ENCODE assay signal across 20 cellular contexts in genomic region chr4:173226401-173226888, GRCh38. TPM values are rescaled to one million over a fixed set of nuclear protein-coding genes. Genes with fewer than 3 reads are reported as not detected.
DNase-seq lines count a peak whose midpoint lies in the region; ATAC-seq, FAIRE-seq and TF ChIP-seq lines count a peak whose summit lies in the region.
"Had no signal": no experiment of that assay in that cellular context is flagged by ENCODE, and none has a peak within 500 bp of the region (broad histone marks: within the 10 kb centered on the region; RNA-seq: fewer than 3 reads in every experiment).

No MANE protein-coding gene starts in this region.

- H3K27me3 Mint-ChIP-seq in activated naive CD8-positive, alpha-beta T cell treated with anti-CD3 and anti-CD28 coated beads for 36 hours: no peaks in the 10 kb centered on the region
- H3K27me3 Mint-ChIP-seq: CD4-positive, alpha-beta memory T cell; IgD-negative memory B cell had no signal

- POLR2A ChIA-PET in K562 (lab: Yijun Ruan, JAX): no interaction called here

- H3K9ac ChIP-seq in HUES6 (ENCODE audit: low read length) (no peak overlapping the region), K562 (ENCODE audit: insufficient read depth in 1 of 2, low read depth in 2 of 2, low read length in 2 of 2) (no peak overlapping the region)
- H3K9ac ChIP-seq: BLaER1 had no signal

- BruUV-seq in K562 (replicated peaks; lab: Mats Ljungman, UMichigan): no TSS peak

- peaks cover 78% of the 10 kb centered on the region for H3K79me2 ChIP-seq in K562 (ENCODE audit: control insufficient read depth, insufficient read depth, low read length)

- WGBS in K562 (ENCODE audit: insufficient coverage, low coverage, missing lambda C conversion rate): 39% methylated on average over 4 of the region's 4 CpGs
- 91 to 100% methylated on average over 2 to 4 of the region's 4 CpGs for WGBS in transverse colon (ENCODE audit: low coverage in 1 of 2), 2 donors

- H3K4me3 ChIP-seq in HUES6 (ENCODE audit: low read depth, low read length) (0 out of 2 replicates have a peak overlapping the region, but pooled peaks have one; percentile 11), K562 (no peak overlapping the region), transverse colon (no peak overlapping the region)
- H3K4me3 ChIP-seq: A549, BLaER1 had no signal

- H3K36me3 Mint-ChIP-seq in activated naive CD8-positive, alpha-beta T cell treated with anti-CD3 and anti-CD28 coated beads for 36 hours: peaks cover 2% of the 10 kb centered on the region

- H3K9me3 ChIP-seq in HUES6 (ENCODE audit: control insufficient read depth, insufficient read depth, low read depth, low read length) (no peaks in the 10 kb centered on the region; the same call in 1 of the 2 replicates), K562 (replicated peaks; ENCODE audit: control insufficient read depth, insufficient read depth, low read depth, low read length) (peaks cover 2% of the 10 kb centered on the region; the same call in 1 of the 2 replicates), transverse colon (no peaks in the 10 kb centered on the region)
- H3K9me3 ChIP-seq: A549, BLaER1 had no signal

- no peak for TF ChIP-seq POLR2A in K562 (conservative IDR thresholded peaks at IDR 0.05)
- TF ChIP-seq POLR2A in transverse colon (IDR thresholded peaks at IDR 0.05): no peak

- no peaks in the 10 kb centered on the region for H3K36me3 ChIP-seq in HUES6 (ENCODE audit: control insufficient read depth, insufficient read depth, low read length)
- H3K36me3 ChIP-seq in K562 (ENCODE audit: control insufficient read depth, insufficient read depth, low read length): no peaks in the 10 kb centered on the region; the same call in 1 of the 3 replicates
- H3K36me3 ChIP-seq in transverse colon: no peaks in the 10 kb centered on the region

- H3K4me1 Mint-ChIP-seq in activated naive CD8-positive, alpha-beta T cell treated with anti-CD3 and anti-CD28 coated beads for 36 hours: peaks cover 5% of the 10 kb centered on the region

- TF ChIP-seq RAD21 in K562 (CRISPR knock-in tag; conservative IDR thresholded peaks at IDR 0.05 in 1 of 2, IDR thresholded peaks at IDR 0.05 in 1 of 2): no peak

- no peak overlapping the region for H3K27ac Mint-ChIP-seq in activated naive CD8-positive, alpha-beta T cell treated with anti-CD3 and anti-CD28 coated beads for 36 hours
- H3K27ac Mint-ChIP-seq: CD4-positive, alpha-beta memory T cell had no signal

- peak; percentile 11 for FAIRE-seq in K562 (lab: Jason Lieb, UNC)
- FAIRE-seq: A549, H54, HepG2, HTR-8/SVneo had no signal

- H3K9me3 Mint-ChIP-seq in activated naive CD8-positive, alpha-beta T cell treated with anti-CD3 and anti-CD28 coated beads for 36 hours: no peaks in the 10 kb centered on the region
- H3K9me3 Mint-ChIP-seq: CD4-positive, alpha-beta memory T cell; IgD-negative memory B cell had no signal

- H3K4me1 ChIP-seq in HUES6 (ENCODE audit: control insufficient read depth, insufficient read depth, low read length) (peaks cover 10% of the 10 kb centered on the region), K562 (replicated peaks in 1 of 2; ENCODE audit: control insufficient read depth in 2 of 2, insufficient read depth in 2 of 2, low read length in 2 of 2) (peaks cover 0 to 25% of the 10 kb centered on the region in 2 experiments; a peak in 2 of 5 replicates), transverse colon (peaks cover 0 to 7% (median 2%) of the 10 kb centered on the region in 4 donors)
- H3K4me1 ChIP-seq: A549 had no signal

- DNase-seq in COLO829 (ENCODE audit: low spot score): peak; percentile 48
- peak in 1 of 4 experiments; percentile 30 for DNase-seq in K562 (ENCODE audit: extremely low read depth in 1 of 4, low spot score in 3 of 4)
- no peak for DNase-seq in activated naive CD8-positive, alpha-beta T cell treated with anti-CD3 and anti-CD28 coated beads for 36 hours
- DNase-seq in NCI-H2029 (lab: John Stamatoyannopoulos, UW): no peak
- no peak for DNase-seq in transverse colon
- DNase-seq in putamen (ENCODE audit: low spot score): no peak
- DNase-seq: Calu3; CD4-positive, alpha-beta memory T cell; DMS79 treated with DMSO at 0.1 percent for 48 hours; GF-D8; KG1 had no signal

- CTCF ChIA-PET in K562 (lab: Yijun Ruan, JAX; ENCODE audit: low intra/inter-chr PET ratio): no interaction called here

- peak overlapping the region; percentile 10; the same call in 1 of the 2 replicates for H3K4me2 ChIP-seq in K562 (ENCODE audit: insufficient read depth, low read length)
- H3K4me2 ChIP-seq: A549, BLaER1 had no signal

- H3K27ac ChIP-seq in HUES6 (ENCODE audit: low read depth, low read length) (no peak overlapping the region), K562 (ENCODE audit: extremely low read depth, low read depth, low read length) (peak overlapping the region; percentile 45; the same call in 1 of the 3 replicates), transverse colon (no peak overlapping the region)
- H3K27ac ChIP-seq: A549, BLaER1 had no signal

- H3K27me3 ChIP-seq in HUES6 (ENCODE audit: control insufficient read depth, insufficient read depth, low read length) (no peaks in the 10 kb centered on the region), K562 (ENCODE audit: control insufficient read depth in 2 of 2, insufficient read depth in 2 of 2, low read length in 2 of 2) (no peaks in the 10 kb centered on the region), transverse colon (no peaks in the 10 kb centered on the region)
- H3K27me3 ChIP-seq: BLaER1 had no signal

- intact Hi-C loops in K562 (cut with micrococcal nuclease): no loop called here
- intact Hi-C loops in transverse colon (cut with DNase I; ENCODE audit: low total_unique reads): no loop called here

- H3K4me3 Mint-ChIP-seq in activated naive CD8-positive, alpha-beta T cell treated with anti-CD3 and anti-CD28 coated beads for 36 hours: no peak overlapping the region
- H3K4me3 Mint-ChIP-seq: CD14-positive monocyte; CD4-positive, alpha-beta memory T cell; IgD-negative memory B cell had no signal

- H3K9me1 ChIP-seq in K562 (ENCODE audit: control insufficient read depth, insufficient read depth, low read length): no peaks in the 10 kb centered on the region

- no peak overlapping the region for H2AFZ ChIP-seq in K562 (ENCODE audit: low read depth, low read length)

- in situ Hi-C loops in K562 (cut with MboI): no loop called here
- in situ Hi-C loops in transverse colon (cut with MboI; ENCODE audit: low pct_ligation_motif_present in 1 of 4, low pct_unique_long_range_greater_than_20kb in 1 of 4, low sequenced_read_pairs in 3 of 4): no loop called here

- no peaks in the 10 kb centered on the region for H4K20me1 ChIP-seq in K562 (replicated peaks; ENCODE audit: control insufficient read depth, insufficient read depth, low read length)

- peak; percentile 72 for ATAC-seq in K562
- ATAC-seq: A549, HCT116, HepG2 had no signal

- TF ChIP-seq EP300 in K562 (IDR thresholded peaks at IDR 0.05; ENCODE audit: low read length) (no peak), transverse colon (IDR thresholded peaks at IDR 0.05; ENCODE audit: low read depth) (no peak)

- TF ChIP-seq CTCF in K562 (IDR thresholded peaks at IDR 0.05 in 2 of 3, conservative IDR thresholded peaks at IDR 0.05 in 1 of 3; ENCODE audit: insufficient read depth in 2 of 3, low read depth in 1 of 3, low read length in 3 of 3): no peak
- TF ChIP-seq CTCF in transverse colon (IDR thresholded peaks at IDR 0.05): no peak

TF ChIP-seq in K562, 482 proteins besides CTCF, POLR2A, EP300 and RAD21:
- TF ChIP-seq BRCA1 (IDR thresholded peaks at IDR 0.05): no peak
- TF ChIP-seq BRCA1 (CRISPR knock-in tag; IDR thresholded peaks at IDR 0.05): no peak
- TF ChIP-seq KDM1A (IDR thresholded peaks at IDR 0.05): peak in 1 of 2 experiments; percentile 12; a peak in 1 of 4 replicates
- TF ChIP-seq E2F1 (CRISPR knock-in tag; IDR thresholded peaks at IDR 0.05): no peak

RNA-seq across cellular contexts. Expression of gene GALNT7, which starts 57.8 kb away (rescaled TPM):
- total RNA-seq in K562 (2011; cell fraction: chromatin; rRNA removed; ENCODE audit: low replicate concordance): 42.3 and 108 TPM in 2 replicates
- total RNA-seq in K562 (2011; cell fraction: nucleolus; rRNA removed): 23.0 and 36.6 TPM in 2 replicates
- total RNA-seq in K562 (2011; cell fraction: nucleoplasm; rRNA removed): 55.6 and 77.9 TPM in 2 replicates
- total RNA-seq in K562 (2014; rRNA removed) (17.7 and 19.4 TPM in 2 replicates), K562 (2014; rRNA removed; fragmentation: Illumina TruSeq; extraction: Trizol) (33.4 and 38.6 TPM in 2 replicates), K562 (2015; rRNA removed; fragmentation: Illumina TruSeq; extraction: Trizol) (31.8 and 38.7 TPM in 2 replicates), K562 (2021) (31.1 and 33.2 TPM in 2 replicates), transverse colon (100 to 1,000 TPM in 2 of 4 donors, 10 to 100 TPM in 2; 31.4 to 124 (median 105) TPM)
- polyA plus RNA-seq in K562 (2011; rRNA removed) (21.3 and 33.2 TPM in 2 replicates), K562 (2014; fragmentation: Illumina TruSeq; extraction: Trizol) (27.3 and 32.8 TPM in 2 replicates), K562 (2014; fragmentation: Nextera tagmentation; extraction: Ambion mirVana) (10 to 100 TPM; 16.7 to 26.1 TPM), K562 (2014; rRNA removed) (21.1 and 21.6 TPM in 2 replicates)
- 4.3 and 9.6 TPM in 2 replicates for polyA plus RNA-seq in K562 (2011; cell fraction: cytosol; rRNA removed)
- polyA plus RNA-seq in K562 (2011; cell fraction: nucleus; rRNA removed): 29.3 and 34.4 TPM in 2 replicates
- 21.2 and 27.6 TPM in 2 replicates for polyA plus RNA-seq in K562 (2012)
- 50.8 and 57.2 TPM in 2 replicates for polyA minus RNA-seq in K562 (2011; rRNA and poly(A)+ RNA removed)
- 15.0 and 22.5 TPM in 2 replicates for polyA minus RNA-seq in K562 (2011; cell fraction: cytosol; rRNA and poly(A)+ RNA removed)
- 31.9 and 40.0 TPM in 2 replicates for polyA minus RNA-seq in K562 (2011; cell fraction: nucleus; rRNA and poly(A)+ RNA removed)
- total RNA-seq in activated naive CD8-positive, alpha-beta T cell treated with anti-CD3 and anti-CD28 coated beads for 36 hours: 10 to 100 TPM; 14.3 to 14.7 TPM
